Comparison of ENCODE assay signal across 26 cellular contexts in genomic region chr1:55399385-55399784, GRCh38.
DNase-seq lines count a peak whose midpoint lies in the region; FAIRE-seq and TF ChIP-seq lines count a peak whose summit lies in the region.
"Had no signal": no experiment of that assay in that cellular context is flagged by ENCODE, and none has a peak within 500 bp of the region (broad histone marks: within the 10 kb centered on the region; RNA-seq: fewer than 3 reads in every experiment).

No MANE protein-coding gene starts in this region.

- no peak overlapping the region for H2BK15ac ChIP-seq in mesenchymal stem cell (ENCODE audit: low read depth, poor library complexity, severe bottlenecking)

- no peak overlapping the region for H3K14ac ChIP-seq in mesenchymal stem cell (ENCODE audit: low read length in 2 of 2)

- no peak overlapping the region for H3K4me2 ChIP-seq in mesenchymal stem cell (ENCODE audit: low read length, poor library complexity, severe bottlenecking)
- H3K4me2 ChIP-seq: GM23338 had no signal

- no peak overlapping the region for H2BK5ac ChIP-seq in mesenchymal stem cell (ENCODE audit: low read depth, low read length, poor library complexity, severe bottlenecking)

- intact Hi-C loops in activated T-helper 1 cell treated with anti-CD3 and anti-CD28 coated beads, Interleukin-12 subunit alpha, Interleukin-12 subunit beta, Interleukin-2, Interleukin-4 antibody, amounts not matched to agents 30 ng/mL and 10 ng/mL and 1 ng/mL, durations not matched to agents 14 hours and 24 hours and 36 hours (cut with micrococcal nuclease) = loop anchor here (5.0 kb wide), 1 partner anchor 257 kb away; no protein-coding TSS in a partner anchor
- intact Hi-C loops in MCF 10A (cut with micrococcal nuclease) (no loop called here), kidney (cut with DNase I) (no loop called here)

- no peak overlapping the region for H2AK5ac ChIP-seq in mesenchymal stem cell (ENCODE audit: low read length, severe bottlenecking)

- no peak overlapping the region for H3K23ac ChIP-seq in mesenchymal stem cell (ENCODE audit: low read length in 2 of 2)

- peaks cover 8% of the 10 kb centered on the region for H3K27me3 Mint-ChIP-seq in activated T-helper 1 cell treated with anti-CD3 and anti-CD28 coated beads, Interleukin-12 subunit alpha, Interleukin-12 subunit beta, Interleukin-2, Interleukin-4 antibody, amounts not matched to agents 30 ng/mL and 10 ng/mL and 1 ng/mL, durations not matched to agents 14 hours and 24 hours and 36 hours (ENCODE audit: insufficient read depth)
- no peaks in the 10 kb centered on the region for H3K27me3 Mint-ChIP-seq in MCF 10A (ENCODE audit: insufficient read depth, unreplicated experiment)
- peaks cover 18 to 65% of the 10 kb centered on the region in 2 donors for H3K27me3 Mint-ChIP-seq in CD8-positive, alpha-beta memory T cell

- no peaks in the 10 kb centered on the region for H3K9me3 Mint-ChIP-seq in activated T-helper 1 cell treated with anti-CD3 and anti-CD28 coated beads, Interleukin-12 subunit alpha, Interleukin-12 subunit beta, Interleukin-2, Interleukin-4 antibody, amounts not matched to agents 30 ng/mL and 10 ng/mL and 1 ng/mL, durations not matched to agents 14 hours and 24 hours and 36 hours
- H3K9me3 Mint-ChIP-seq in MCF 10A (ENCODE audit: unreplicated experiment) = no peaks in the 10 kb centered on the region
- H3K9me3 Mint-ChIP-seq in CD8-positive, alpha-beta memory T cell = peaks cover 0 to 4% (median 4%) of the 10 kb centered on the region in 5 donors
- H3K9me3 Mint-ChIP-seq: GM23338 had no signal

- CTCF ChIA-PET in MCF 10A (lab: Yijun Ruan, JAX) = interaction anchor here (0.6 kb wide), 2 partner anchors 23 to 828 kb away, joined by 3 read pairs; no protein-coding TSS in a partner anchor
- CTCF ChIA-PET in CD8-positive, alpha-beta memory T cell (lab: Charles Lee) = no interaction called here

- TF ChIP-seq CTCF in AG10803 (conservative IDR thresholded peaks at IDR 0.05; ENCODE audit: low read length) = no peak
- TF ChIP-seq CTCF in MCF 10A (IDR thresholded peaks at IDR 0.05; ENCODE audit: unreplicated experiment) = no peak
- TF ChIP-seq CTCF in kidney (IDR thresholded peaks at IDR 0.05; ENCODE audit: borderline replicate concordance, extremely low read depth, insufficient read depth) = no peak

- DNase-seq in AG10803 (ENCODE audit: low read depth) = peak; percentile 54
- peak; percentile 2 for DNase-seq in NCI-H69 (lab: John Stamatoyannopoulos, UW)
- peak; percentile 49 for DNase-seq in astrocyte of the hippocampus (ENCODE audit: low read depth, low spot score)
- no peak for DNase-seq in mesenchymal stem cell
- no peak for DNase-seq in activated T-helper 1 cell treated with anti-CD3 and anti-CD28 coated beads, Interleukin-12 subunit alpha, Interleukin-12 subunit beta, Interleukin-2, Interleukin-4 antibody, amounts not matched to agents 30 ng/mL and 10 ng/mL and 1 ng/mL, durations not matched to agents 14 hours and 24 hours and 36 hours (ENCODE audit: low spot score)
- DNase-seq in MCF 10A (ENCODE audit: unreplicated experiment) = no peak
- no peak for DNase-seq in kidney
- DNase-seq in CD8-positive, alpha-beta memory T cell = no peak
- DNase-seq: 8988T, DMS53, KG1, NCI-H1092 treated with DMSO at 0.1 percent for 48 hours, NCI-H1436 treated with DMSO at 0.1 percent for 48 hours, NCI-H2029, NCI-H2171, NCI-H345, NCI-H526 treated with DMSO at 0.1 percent for 48 hours, Peyer's patch, SJCRH30 had no signal

- no peak overlapping the region for H2BK120ac ChIP-seq in mesenchymal stem cell (ENCODE audit: low read depth, low read length)

- H3K9ac ChIP-seq in mesenchymal stem cell (ENCODE audit: low read length) (peak overlapping the region; percentile 57), kidney (ENCODE audit: low read length in 2 of 2) (no peak overlapping the region)

- H4K8ac ChIP-seq in mesenchymal stem cell (ENCODE audit: low read length) = no peak overlapping the region

- H3K4ac ChIP-seq in mesenchymal stem cell (ENCODE audit: low read depth in 1 of 2, low read length in 2 of 2) = no peak overlapping the region

- H3K4me1 ChIP-seq in mesenchymal stem cell (ENCODE audit: control insufficient read depth, insufficient read depth, low read depth, low read length) (no peaks in the 10 kb centered on the region), kidney (ENCODE audit: control insufficient read depth in 1 of 2, insufficient read depth in 1 of 2, low read depth in 1 of 2, low read length in 2 of 2) (no peaks in the 10 kb centered on the region)
- H3K4me1 ChIP-seq in CD8-positive, alpha-beta memory T cell (ENCODE audit: insufficient read depth, low read length) = no peaks in the 10 kb centered on the region
- H3K4me1 ChIP-seq: HAP-1, Peyer's patch, SJCRH30 had no signal

- no peaks in the 10 kb centered on the region for H3K36me3 Mint-ChIP-seq in activated T-helper 1 cell treated with anti-CD3 and anti-CD28 coated beads, Interleukin-12 subunit alpha, Interleukin-12 subunit beta, Interleukin-2, Interleukin-4 antibody, amounts not matched to agents 30 ng/mL and 10 ng/mL and 1 ng/mL, durations not matched to agents 14 hours and 24 hours and 36 hours (ENCODE audit: low read depth)
- H3K36me3 Mint-ChIP-seq in MCF 10A (ENCODE audit: insufficient read depth, unreplicated experiment) = no peaks in the 10 kb centered on the region
- no peaks in the 10 kb centered on the region for H3K36me3 Mint-ChIP-seq in CD8-positive, alpha-beta memory T cell

- no peak overlapping the region for H3K18ac ChIP-seq in mesenchymal stem cell (ENCODE audit: low read depth in 1 of 2, low read length in 2 of 2)

- no peaks in the 10 kb centered on the region for H3K27me3 ChIP-seq in mesenchymal stem cell (ENCODE audit: control insufficient read depth in 1 of 2, insufficient read depth in 1 of 2, low read length in 2 of 2)
- H3K27me3 ChIP-seq in CD8-positive, alpha-beta memory T cell (ENCODE audit: insufficient read depth, low read length, poor library complexity, severe bottlenecking) = no peaks in the 10 kb centered on the region
- H3K27me3 ChIP-seq: Peyer's patch, SJCRH30 had no signal

- no peak overlapping the region for H4K91ac ChIP-seq in mesenchymal stem cell (ENCODE audit: low read length)

- H3K36me3 ChIP-seq in mesenchymal stem cell (ENCODE audit: control insufficient read depth in 1 of 2, insufficient read depth in 2 of 2, low read depth in 1 of 2, low read length in 2 of 2) = no peaks in the 10 kb centered on the region
- H3K36me3 ChIP-seq in kidney (ENCODE audit: control insufficient read depth in 1 of 2, insufficient read depth in 2 of 2, low read length in 2 of 2) = no peaks in the 10 kb centered on the region
- no peaks in the 10 kb centered on the region for H3K36me3 ChIP-seq in CD8-positive, alpha-beta memory T cell (ENCODE audit: insufficient read depth, low read length)
- H3K36me3 ChIP-seq: HAP-1, Peyer's patch, SJCRH30 had no signal

- POLR2A ChIA-PET in MCF 10A (lab: Yijun Ruan, JAX) = no interaction called here
- POLR2A ChIA-PET in CD8-positive, alpha-beta memory T cell (lab: Charles Lee) = no interaction called here

- 89% methylated on average over 4 of the region's 4 CpGs for WGBS in mesenchymal stem cell

- H3K27ac Mint-ChIP-seq in activated T-helper 1 cell treated with anti-CD3 and anti-CD28 coated beads, Interleukin-12 subunit alpha, Interleukin-12 subunit beta, Interleukin-2, Interleukin-4 antibody, amounts not matched to agents 30 ng/mL and 10 ng/mL and 1 ng/mL, durations not matched to agents 14 hours and 24 hours and 36 hours = no peak overlapping the region
- H3K27ac Mint-ChIP-seq in MCF 10A (ENCODE audit: low read depth, unreplicated experiment) = no peak overlapping the region
- no peak overlapping the region for H3K27ac Mint-ChIP-seq in CD8-positive, alpha-beta memory T cell
- H3K27ac Mint-ChIP-seq: GM23338 had no signal

- no peak overlapping the region for H2AFZ ChIP-seq in mesenchymal stem cell (ENCODE audit: low read depth, low read length)
- H2AFZ ChIP-seq: GM23338 had no signal

- H3K4me1 Mint-ChIP-seq in activated T-helper 1 cell treated with anti-CD3 and anti-CD28 coated beads, Interleukin-12 subunit alpha, Interleukin-12 subunit beta, Interleukin-2, Interleukin-4 antibody, amounts not matched to agents 30 ng/mL and 10 ng/mL and 1 ng/mL, durations not matched to agents 14 hours and 24 hours and 36 hours (ENCODE audit: low read depth) = no peaks in the 10 kb centered on the region
- H3K4me1 Mint-ChIP-seq in MCF 10A (ENCODE audit: insufficient read depth, unreplicated experiment) = peaks cover 13% of the 10 kb centered on the region
- H3K4me1 Mint-ChIP-seq in CD8-positive, alpha-beta memory T cell = no peaks in the 10 kb centered on the region
- H3K4me1 Mint-ChIP-seq: GM23338 had no signal

- no peak overlapping the region for H3K27ac ChIP-seq in mesenchymal stem cell (ENCODE audit: low read length, poor library complexity, severe bottlenecking)
- H3K27ac ChIP-seq in kidney (ENCODE audit: low read depth in 2 of 2, low read length in 2 of 2) = no peak overlapping the region
- no peak overlapping the region for H3K27ac ChIP-seq in CD8-positive, alpha-beta memory T cell (ENCODE audit: low read depth, low read length)
- H3K27ac ChIP-seq: C4-2B, HL-60, Peyer's patch, SJCRH30 had no signal

- H3K4me3 ChIP-seq in AG10803 (ENCODE audit: low read length) = no peak overlapping the region
- no peak overlapping the region for H3K4me3 ChIP-seq in mesenchymal stem cell (ENCODE audit: insufficient read depth in 1 of 2, low read depth in 1 of 2, low read length in 2 of 2)
- no peak overlapping the region for H3K4me3 ChIP-seq in kidney (ENCODE audit: low read length in 2 of 2)
- no peak overlapping the region for H3K4me3 ChIP-seq in CD8-positive, alpha-beta memory T cell (ENCODE audit: low read length)
- H3K4me3 ChIP-seq: GM12878, GM23338, HAP-1, Peyer's patch, SJCRH30 had no signal

- no TSS peak for BruUV-seq in MCF 10A (replicated peaks; lab: Mats Ljungman, UMichigan)

- H2BK12ac ChIP-seq in mesenchymal stem cell (ENCODE audit: low read length in 2 of 2) = no peak overlapping the region

- no peaks in the 10 kb centered on the region for H3K79me1 ChIP-seq in mesenchymal stem cell (replicated peaks; ENCODE audit: low read length, poor library complexity, severe bottlenecking)

- FAIRE-seq in kidney (lab: Jason Lieb, UNC) = no peak
- FAIRE-seq: D721Med, GM12878, HepG2 had no signal

- H3K4me3 Mint-ChIP-seq in activated T-helper 1 cell treated with anti-CD3 and anti-CD28 coated beads, Interleukin-12 subunit alpha, Interleukin-12 subunit beta, Interleukin-2, Interleukin-4 antibody, amounts not matched to agents 30 ng/mL and 10 ng/mL and 1 ng/mL, durations not matched to agents 14 hours and 24 hours and 36 hours = no peak overlapping the region
- H3K4me3 Mint-ChIP-seq in MCF 10A (ENCODE audit: unreplicated experiment) = no peak overlapping the region
- H3K4me3 Mint-ChIP-seq in CD8-positive, alpha-beta memory T cell = no peak overlapping the region
- H3K4me3 Mint-ChIP-seq: GM23338 had no signal

- peaks cover 6% of the 10 kb centered on the region for H3K9me3 ChIP-seq in mesenchymal stem cell (ENCODE audit: control insufficient read depth, low read length)
- H3K9me3 ChIP-seq in kidney (ENCODE audit: control insufficient read depth in 1 of 2, low read length in 2 of 2) = no peaks in the 10 kb centered on the region
- no peaks in the 10 kb centered on the region for H3K9me3 ChIP-seq in CD8-positive, alpha-beta memory T cell (ENCODE audit: low read length)
- H3K9me3 ChIP-seq: HAP-1, Peyer's patch, SJCRH30 had no signal

Comparison
In these comparisons a context has a peak if more than half of its experiments do, and no peak if none do; other contexts are left out.
1. DNase-seq: peak in AG10803 (single experiment), NCI-H69 (single experiment) and astrocyte of the hippocampus (single experiment); none in mesenchymal stem cell (single experiment), activated T-helper 1 cell treated with anti-CD3 and anti-CD28 coated beads, Interleukin-12 subunit alpha, Interleukin-12 subunit beta, Interleukin-2, Interleukin-4 antibody, amounts not matched to agents 30 ng/mL and 10 ng/mL and 1 ng/mL, durations not matched to agents 14 hours and 24 hours and 36 hours (single experiment), MCF 10A (single experiment), kidney (single experiment) and CD8-positive, alpha-beta memory T cell (0 of 5).